Comparison of ENCODE assay signal across 31 cellular contexts in genomic region chr13:47159853-47160550, GRCh38.
"Had no signal": no experiment of that assay in that cellular context is flagged by ENCODE, and none has a peak within 500 bp of the region (broad histone marks: within the 10 kb centered on the region; RNA-seq: fewer than 3 reads in every experiment).

No MANE protein-coding gene starts in this region.

- H3K4me3 Mint-ChIP-seq: immature natural killer cell; mesothelial cell of epicardium; natural killer cell; nephron progenitor cell; neural progenitor cell; stimulated activated effector memory CD8-positive, alpha-beta T cell treated with anti-CD3 and anti-CD28 coated beads, Interleukin-12 subunit alpha, Interleukin-12 subunit beta, amount 100 ng/mL, for 72 hours; stimulated activated naive CD8-positive, alpha-beta T cell treated with anti-CD3 and anti-CD28 coated beads, Interleukin-15, Interleukin-2, amounts not matched to agents 100 ng/mL and 50 ng/mL, for 24 hours had no signal

- H3K27ac Mint-ChIP-seq: immature natural killer cell; mesothelial cell of epicardium; naive B cell; natural killer cell; neural progenitor cell; stimulated activated effector memory CD8-positive, alpha-beta T cell treated with anti-CD3 and anti-CD28 coated beads, Interleukin-12 subunit alpha, Interleukin-12 subunit beta, amount 100 ng/mL, for 72 hours; stimulated activated naive CD8-positive, alpha-beta T cell treated with anti-CD3 and anti-CD28 coated beads, Interleukin-15, Interleukin-2, amounts not matched to agents 100 ng/mL and 50 ng/mL, for 24 hours had no signal

- ATAC-seq: heart left ventricle; natural killer cell; pancreas; right cardiac atrium; sciatic nerve; stimulated activated effector memory CD8-positive, alpha-beta T cell treated with anti-CD3 and anti-CD28 coated beads, Interleukin-12 subunit alpha, Interleukin-12 subunit beta, amount 100 ng/mL, for 72 hours; upper lobe of right lung had no signal

- H3K36me3 Mint-ChIP-seq: immature natural killer cell; mesothelial cell of epicardium; natural killer cell; neural progenitor cell; stimulated activated effector memory CD8-positive, alpha-beta T cell treated with anti-CD3 and anti-CD28 coated beads, Interleukin-12 subunit alpha, Interleukin-12 subunit beta, amount 100 ng/mL, for 72 hours had no signal

- H3K4me1 ChIP-seq: heart left ventricle, left ventricle myocardium inferior, neural progenitor cell, pancreas, prostate gland, suprapubic skin, tibial artery, upper lobe of right lung had no signal

- H3K27ac ChIP-seq: heart left ventricle, left ventricle myocardium inferior, neural progenitor cell, pancreas, prostate gland, skin epidermis, suprapubic skin, thoracic aorta, tibial artery, upper lobe of right lung had no signal

- FAIRE-seq: islet of Langerhans, pancreas, urothelium cell line had no signal

- H3K4me1 Mint-ChIP-seq: naive B cell; natural killer cell; neural progenitor cell; stimulated activated effector memory CD8-positive, alpha-beta T cell treated with anti-CD3 and anti-CD28 coated beads, Interleukin-12 subunit alpha, Interleukin-12 subunit beta, amount 100 ng/mL, for 72 hours had no signal

- H3K9me3 Mint-ChIP-seq: mesothelial cell of epicardium; stimulated activated naive CD8-positive, alpha-beta T cell treated with anti-CD3 and anti-CD28 coated beads, Interleukin-15, Interleukin-2, amounts not matched to agents 100 ng/mL and 50 ng/mL, for 24 hours had no signal

- H2AFZ ChIP-seq: neural progenitor cell had no signal

- H3K9me3 ChIP-seq: heart left ventricle, left ventricle myocardium inferior, pancreas, prostate gland, suprapubic skin, thoracic aorta, tibial artery, upper lobe of right lung had no signal

- DNase-seq: heart left ventricle; hypothalamus; immature natural killer cell; left ventricle myocardium inferior; mammary epithelial cell; mesendoderm; naive B cell; natural killer cell; nephron progenitor cell; retina; right cardiac atrium; stimulated activated CD4-positive, alpha-beta T cell treated with anti-CD3 and anti-CD28 coated beads, Interleukin-12 subunit alpha, Interleukin-12 subunit beta, amount 100 ng/mL, for 4 hours; stimulated activated CD4-positive, alpha-beta T cell treated with anti-CD3 and anti-CD28 coated beads, Interleukin-15, amount 100 ng/mL, for 24 hours; stimulated activated CD4-positive, alpha-beta T cell treated with anti-CD3 and anti-CD28 coated beads, Interleukin-2, amount 100 ng/mL, for 24 hours; stimulated activated CD4-positive, alpha-beta T cell treated with anti-CD3 and anti-CD28 coated beads, Interleukin-4, amount 100 ng/mL, for 1 hour; stimulated activated naive CD4-positive, alpha-beta T cell; tibial artery; trophoblast cell; upper lobe of right lung had no signal

- H3K4me2 ChIP-seq: neural progenitor cell had no signal

- H3K9ac ChIP-seq: neural progenitor cell had no signal

- H3K36me3 ChIP-seq: heart left ventricle, left ventricle myocardium inferior, neural progenitor cell, pancreas, prostate gland, suprapubic skin, thoracic aorta, tibial artery, upper lobe of right lung had no signal

- H3K27me3 ChIP-seq: neural progenitor cell, pancreas, suprapubic skin, tibial artery, upper lobe of right lung had no signal

- H3K4me3 ChIP-seq: heart left ventricle, left ventricle myocardium inferior, neural progenitor cell, pancreas, prostate gland, skin epidermis, suprapubic skin, thoracic aorta, tibial artery, upper lobe of right lung had no signal
